Comparison of ENCODE assay signal across 1 cellular context in the genomic region with DNA sequence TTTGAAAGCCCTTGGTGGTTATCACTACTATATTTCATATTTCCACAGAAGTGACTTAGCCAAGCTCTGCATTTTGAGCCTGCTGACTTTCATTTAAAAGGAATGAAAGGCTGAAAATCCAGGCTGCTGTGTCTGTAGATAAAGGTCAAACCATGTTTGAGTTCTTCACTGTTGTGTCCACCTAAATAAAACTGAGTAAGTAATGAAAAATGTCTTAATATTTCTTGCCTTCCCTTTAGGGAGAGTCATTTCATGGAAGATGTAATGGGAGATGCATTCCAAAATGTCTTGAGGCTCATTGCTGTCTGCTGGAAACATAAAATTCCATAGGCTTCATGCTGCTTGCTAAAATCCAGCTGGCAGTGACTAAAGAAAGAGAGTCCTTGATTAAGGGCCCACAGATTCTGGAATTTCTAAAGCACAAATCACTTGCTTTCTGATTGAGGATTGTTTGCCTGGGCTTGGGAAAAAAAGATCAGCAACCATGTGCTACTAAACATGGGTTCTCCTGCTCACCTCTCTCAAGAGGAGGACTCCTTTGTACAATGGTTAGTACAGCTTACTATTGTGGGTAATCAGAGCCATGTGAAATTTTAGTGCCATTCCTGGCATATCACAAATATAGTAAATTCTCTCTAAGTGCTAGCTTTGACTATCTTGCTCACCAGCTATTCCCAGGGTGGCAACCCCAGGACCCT.
TF ChIP-seq lines count a peak whose summit lies in the region.

No MANE protein-coding gene starts in this region.

TF ChIP-seq in SK-N-SH, 30 proteins besides CTCF, POLR2A, EP300 and RAD21:
- TF ChIP-seq JUND (IDR thresholded peaks at IDR 0.05) (peak; percentile 49; the same call in 1 of the 2 replicates), GATA2 (CRISPR knock-in tag; IDR thresholded peaks at IDR 0.05) (no peak), NFIC (IDR thresholded peaks at IDR 0.05; ENCODE audit: borderline replicate concordance) (0 out of 2 replicates have a peak, but pooled peaks have one; percentile 6), TCF12 (IDR thresholded peaks at IDR 0.05) (peak; percentile 44; the same call in 1 of the 2 replicates), MEF2A (IDR thresholded peaks at IDR 0.05; ENCODE audit: borderline replicate concordance, low read depth) (no peak), SMC3 (IDR thresholded peaks at IDR 0.05; ENCODE audit: low read depth, low read length) (no peak), TAF1 (IDR thresholded peaks at IDR 0.05; ENCODE audit: borderline replicate concordance, low read depth, low read length) (no peak), CHD2 (IDR thresholded peaks at IDR 0.05; ENCODE audit: low read length, partially characterized antibody) (no peak), FOXM1 (IDR thresholded peaks at IDR 0.05; ENCODE audit: low read depth) (no peak), EZH2phosphoT487 (IDR thresholded peaks at IDR 0.05; ENCODE audit: borderline replicate concordance, low read depth) (no peak), POLR2AphosphoS5 (IDR thresholded peaks at IDR 0.05; ENCODE audit: low read depth, low read length) (no peak), TEAD4 (IDR thresholded peaks at IDR 0.05; ENCODE audit: borderline replicate concordance, insufficient read depth) (no peak), NRF1 (IDR thresholded peaks at IDR 0.05; ENCODE audit: low read depth, low read length) (no peak), SIN3A (IDR thresholded peaks at IDR 0.05; ENCODE audit: borderline replicate concordance, low read depth, low read length) (no peak), RXRA (IDR thresholded peaks at IDR 0.05; ENCODE audit: borderline replicate concordance, low read depth) (no peak), FOSL2 (IDR thresholded peaks at IDR 0.05; ENCODE audit: borderline replicate concordance, low read depth) (no peak)
- TF ChIP-seq, protein P1, sequence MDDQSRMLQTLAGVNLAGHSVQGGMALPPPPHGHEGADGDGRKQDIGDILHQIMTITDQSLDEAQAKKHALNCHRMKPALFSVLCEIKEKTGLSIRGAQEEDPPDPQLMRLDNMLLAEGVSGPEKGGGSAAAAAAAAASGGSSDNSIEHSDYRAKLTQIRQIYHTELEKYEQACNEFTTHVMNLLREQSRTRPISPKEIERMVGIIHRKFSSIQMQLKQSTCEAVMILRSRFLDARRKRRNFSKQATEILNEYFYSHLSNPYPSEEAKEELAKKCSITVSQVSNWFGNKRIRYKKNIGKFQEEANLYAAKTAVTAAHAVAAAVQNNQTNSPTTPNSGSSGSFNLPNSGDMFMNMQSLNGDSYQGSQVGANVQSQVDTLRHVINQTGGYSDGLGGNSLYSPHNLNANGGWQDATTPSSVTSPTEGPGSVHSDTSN (IDR thresholded peaks at IDR 0.05): peak; percentile 34; the same call in 1 of the 2 replicates
- TF ChIP-seq, protein P2, sequence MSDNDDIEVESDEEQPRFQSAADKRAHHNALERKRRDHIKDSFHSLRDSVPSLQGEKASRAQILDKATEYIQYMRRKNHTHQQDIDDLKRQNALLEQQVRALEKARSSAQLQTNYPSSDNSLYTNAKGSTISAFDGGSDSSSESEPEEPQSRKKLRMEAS (IDR thresholded peaks at IDR 0.05; ENCODE audit: low read depth): no peak
- TF ChIP-seq, protein P3, sequence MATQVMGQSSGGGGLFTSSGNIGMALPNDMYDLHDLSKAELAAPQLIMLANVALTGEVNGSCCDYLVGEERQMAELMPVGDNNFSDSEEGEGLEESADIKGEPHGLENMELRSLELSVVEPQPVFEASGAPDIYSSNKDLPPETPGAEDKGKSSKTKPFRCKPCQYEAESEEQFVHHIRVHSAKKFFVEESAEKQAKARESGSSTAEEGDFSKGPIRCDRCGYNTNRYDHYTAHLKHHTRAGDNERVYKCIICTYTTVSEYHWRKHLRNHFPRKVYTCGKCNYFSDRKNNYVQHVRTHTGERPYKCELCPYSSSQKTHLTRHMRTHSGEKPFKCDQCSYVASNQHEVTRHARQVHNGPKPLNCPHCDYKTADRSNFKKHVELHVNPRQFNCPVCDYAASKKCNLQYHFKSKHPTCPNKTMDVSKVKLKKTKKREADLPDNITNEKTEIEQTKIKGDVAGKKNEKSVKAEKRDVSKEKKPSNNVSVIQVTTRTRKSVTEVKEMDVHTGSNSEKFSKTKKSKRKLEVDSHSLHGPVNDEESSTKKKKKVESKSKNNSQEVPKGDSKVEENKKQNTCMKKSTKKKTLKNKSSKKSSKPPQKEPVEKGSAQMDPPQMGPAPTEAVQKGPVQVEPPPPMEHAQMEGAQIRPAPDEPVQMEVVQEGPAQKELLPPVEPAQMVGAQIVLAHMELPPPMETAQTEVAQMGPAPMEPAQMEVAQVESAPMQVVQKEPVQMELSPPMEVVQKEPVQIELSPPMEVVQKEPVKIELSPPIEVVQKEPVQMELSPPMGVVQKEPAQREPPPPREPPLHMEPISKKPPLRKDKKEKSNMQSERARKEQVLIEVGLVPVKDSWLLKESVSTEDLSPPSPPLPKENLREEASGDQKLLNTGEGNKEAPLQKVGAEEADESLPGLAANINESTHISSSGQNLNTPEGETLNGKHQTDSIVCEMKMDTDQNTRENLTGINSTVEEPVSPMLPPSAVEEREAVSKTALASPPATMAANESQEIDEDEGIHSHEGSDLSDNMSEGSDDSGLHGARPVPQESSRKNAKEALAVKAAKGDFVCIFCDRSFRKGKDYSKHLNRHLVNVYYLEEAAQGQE (IDR thresholded peaks at IDR 0.05; ENCODE audit: low read depth, low read length): no peak
- TF ChIP-seq, protein P4, sequence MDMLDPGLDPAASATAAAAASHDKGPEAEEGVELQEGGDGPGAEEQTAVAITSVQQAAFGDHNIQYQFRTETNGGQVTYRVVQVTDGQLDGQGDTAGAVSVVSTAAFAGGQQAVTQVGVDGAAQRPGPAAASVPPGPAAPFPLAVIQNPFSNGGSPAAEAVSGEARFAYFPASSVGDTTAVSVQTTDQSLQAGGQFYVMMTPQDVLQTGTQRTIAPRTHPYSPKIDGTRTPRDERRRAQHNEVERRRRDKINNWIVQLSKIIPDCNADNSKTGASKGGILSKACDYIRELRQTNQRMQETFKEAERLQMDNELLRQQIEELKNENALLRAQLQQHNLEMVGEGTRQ (IDR thresholded peaks at IDR 0.05; ENCODE audit: borderline replicate concordance, low read depth, low read length): no peak
- TF ChIP-seq, protein P5, sequence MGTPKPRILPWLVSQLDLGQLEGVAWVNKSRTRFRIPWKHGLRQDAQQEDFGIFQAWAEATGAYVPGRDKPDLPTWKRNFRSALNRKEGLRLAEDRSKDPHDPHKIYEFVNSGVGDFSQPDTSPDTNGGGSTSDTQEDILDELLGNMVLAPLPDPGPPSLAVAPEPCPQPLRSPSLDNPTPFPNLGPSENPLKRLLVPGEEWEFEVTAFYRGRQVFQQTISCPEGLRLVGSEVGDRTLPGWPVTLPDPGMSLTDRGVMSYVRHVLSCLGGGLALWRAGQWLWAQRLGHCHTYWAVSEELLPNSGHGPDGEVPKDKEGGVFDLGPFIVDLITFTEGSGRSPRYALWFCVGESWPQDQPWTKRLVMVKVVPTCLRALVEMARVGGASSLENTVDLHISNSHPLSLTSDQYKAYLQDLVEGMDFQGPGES (IDR thresholded peaks at IDR 0.05; ENCODE audit: low read depth, low read length): no peak
